8 cellular contexts compared by ENCODE assay signal in genomic region chr2:16665746-16666452, GRCh38. TPM values are rescaled to one million over a fixed set of nuclear protein-coding genes. Genes with fewer than 3 reads are reported as not detected.
DNase-seq lines count a peak whose midpoint lies in the region; ATAC-seq and TF ChIP-seq lines count a peak whose summit lies in the region.

Gene CYRIA, minus strand, starts transcription at chr2:16665834. Its CDS starts 77,715 bp downstream, at chr2:16588119.

- H3K27ac Mint-ChIP-seq in T-cell: peak within 1 kb of the TSS; percentile 44 to 79
- H3K27ac Mint-ChIP-seq in brain: peak within 1 kb of the TSS; percentile 86 to 96 (median 92)

- no peak within 1 kb of the TSS for H3K27ac ChIP-seq in iPS-20b (ENCODE audit: low read length)

- H3K27me3 Mint-ChIP-seq in T-cell: peaks cover 40 to 52% of the 10 kb centered on the region in 2 donors
- H3K27me3 Mint-ChIP-seq in brain: peaks cover 4% of the 10 kb centered on the region

- ATAC-seq in GM19025 (IDR thresholded peaks at IDR 0.05; ENCODE audit: low read depth, unreplicated experiment): peak; percentile 65
- ATAC-seq in HG03342 (IDR thresholded peaks at IDR 0.05; ENCODE audit: unreplicated experiment): peak; percentile 67
- ATAC-seq in T-cell (replicated peaks in 1 of 4): peak; percentile 55 to 86 (median 80)

- DNase-seq in A172 (ENCODE audit: low spot score) (no peak), T-cell (peak in 32 of 34 experiments; percentile 10 to 57 (median 39)), cerebellar nuclear complex (lab: John Stamatoyannopoulos, UW) (no peak)

- H3K36me3 ChIP-seq in iPS-20b (ENCODE audit: insufficient read depth, low read depth, low read length) (no peaks in the 10 kb centered on the region), skeletal muscle satellite cell (ENCODE audit: insufficient read depth, low read length) (no peaks in the 10 kb centered on the region)

- TF ChIP-seq CTCF in brain (conservative IDR thresholded peaks at IDR 0.05): no peak

- H3K9me3 Mint-ChIP-seq in T-cell (no peaks in the 10 kb centered on the region), brain (peaks cover 0 to 2% (median 0%) of the 10 kb centered on the region in 5 experiments)

- POLR2A ChIA-PET in T-cell (lab: Charles Lee): no interaction called here

- H3K4me1 ChIP-seq in iPS-20b (ENCODE audit: insufficient read depth, low read length) (peaks cover 9% of the 10 kb centered on the region), skeletal muscle satellite cell (ENCODE audit: control insufficient read depth, insufficient read depth, low read length) (peaks cover 33% of the 10 kb centered on the region)

- CTCF ChIA-PET in T-cell (lab: Charles Lee): interaction anchor here (0.5 to 0.6 kb wide), 2 partner anchors 58 to 809 kb away, joined by 3 to 5 read pairs; no protein-coding TSS in a partner anchor

- H3K9ac ChIP-seq in iPS-20b (ENCODE audit: low read depth, low read length): peak within 1 kb of the TSS; percentile 11; the same call in 1 of the 2 replicates
- H3K9ac ChIP-seq in skeletal muscle satellite cell (ENCODE audit: low read depth, low read length): peak within 1 kb of the TSS; percentile 76

- H3K4me2 ChIP-seq in skeletal muscle satellite cell (ENCODE audit: low read length): peak within 1 kb of the TSS; percentile 96

- H3K36me3 Mint-ChIP-seq in T-cell (no peaks in the 10 kb centered on the region), brain (no peaks in the 10 kb centered on the region)

- H3K4me3 ChIP-seq in iPS-20b (ENCODE audit: low read length) (peak within 1 kb of the TSS; percentile 76), skeletal muscle satellite cell (ENCODE audit: low read length) (peak within 1 kb of the TSS; percentile 76)

- H3K27me3 ChIP-seq in iPS-20b (ENCODE audit: insufficient read depth, low read length): peaks cover 31% of the 10 kb centered on the region
- H3K27me3 ChIP-seq in skeletal muscle satellite cell (ENCODE audit: control insufficient read depth, insufficient read depth, low read length): peaks cover 6% of the 10 kb centered on the region

- H3K4me3 Mint-ChIP-seq in T-cell: peak within 1 kb of the TSS; percentile 76 to 90 (median 78)
- peak within 1 kb of the TSS; percentile 84 to 93 (median 90) for H3K4me3 Mint-ChIP-seq in brain

- H3K9me3 ChIP-seq in iPS-20b (ENCODE audit: insufficient read depth, low read depth, low read length): no peaks in the 10 kb centered on the region
- no peaks in the 10 kb centered on the region for H3K9me3 ChIP-seq in skeletal muscle satellite cell (replicated peaks; ENCODE audit: low read length)

- H3K4me1 Mint-ChIP-seq in T-cell (peaks cover 21 to 36% (median 27%) of the 10 kb centered on the region in 3 donors), brain (peaks cover 80% of the 10 kb centered on the region)

RNA-seq across cellular contexts. Expression of gene CYRIA, which starts in this region (rescaled TPM):
- total RNA-seq in A172 (2014; rRNA removed; shearing (Covaris generic)): 23.7 and 25.2 TPM in 2 replicates
- total RNA-seq in T-cell: 1 to 10 TPM; 1.8 to 3.5 (median 2.8) TPM
- polyA plus RNA-seq in brain (ENCODE audit: insufficient read depth, low read depth, low replicate concordance): 5.7 TPM
- total RNA-seq in skeletal muscle satellite cell (2012; rRNA removed): 1.3 and 4.6 TPM in 2 replicates

Comparison
In these comparisons a context has a peak if more than half of its experiments do, and no peak if none do; other contexts are left out.
1. DNase-seq: peak in T-cell (32 of 34); none in A172 (single experiment) and cerebellar nuclear complex (0 of 2).
2. Peak in every context shown above with its lines, with median percentiles within 50 percentile points of each other: ATAC-seq.